Comparison of ENCODE assay signal across 8 cellular contexts in the genomic region with DNA sequence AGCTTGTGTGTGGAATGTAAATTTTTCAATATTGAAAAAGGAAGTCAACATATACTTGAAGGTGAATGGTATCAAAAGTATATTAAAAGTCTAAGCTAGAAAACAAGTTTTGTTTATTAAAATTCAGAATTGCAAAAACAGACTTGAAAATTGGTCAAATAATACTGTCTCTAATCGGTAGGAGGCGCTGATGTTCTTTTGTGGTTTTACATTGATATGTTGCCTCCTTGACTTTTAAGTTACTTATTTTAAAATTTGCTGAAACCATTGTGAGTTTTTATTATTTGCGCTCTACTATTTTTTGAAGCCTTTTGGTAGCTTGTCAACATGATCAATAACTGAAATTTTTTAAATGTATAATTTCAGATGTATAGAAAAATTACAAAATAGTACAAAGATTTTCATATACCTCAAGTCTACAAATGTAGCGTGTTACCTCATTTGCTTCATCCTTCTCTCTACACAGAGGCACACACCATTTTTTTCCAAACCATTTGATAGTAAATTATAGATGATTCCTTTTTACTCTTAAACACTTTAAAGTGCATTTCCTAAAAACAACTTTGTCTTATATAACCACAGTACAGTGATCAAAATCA. TPM values are rescaled to one million over a fixed set of nuclear protein-coding genes. Genes with fewer than 3 reads are reported as not detected.
A peak's percentile ranks its signal among the peaks of the same experiment; 100 is the strongest.
DNase-seq lines count a peak whose midpoint lies in the region; ATAC-seq and TF ChIP-seq lines count a peak whose summit lies in the region.

No MANE protein-coding gene starts in this region.

- peaks cover 45% of the 10 kb centered on the region for H3K36me3 Mint-ChIP-seq in CD4-positive, CD25-positive, alpha-beta regulatory T cell
- peaks cover 48% of the 10 kb centered on the region for H3K36me3 Mint-ChIP-seq in central memory CD8-positive, alpha-beta T cell (ENCODE audit: insufficient read depth)
- peaks cover 49% of the 10 kb centered on the region for H3K36me3 Mint-ChIP-seq in activated CD8-positive, alpha-beta memory T cell treated with anti-CD3 and anti-CD28 coated beads, Interleukin-2, amount 10 ng/mL, durations not matched to agents 7 days and 5 days

- H3K27me3 Mint-ChIP-seq in CD4-positive, CD25-positive, alpha-beta regulatory T cell, result no peaks in the 10 kb centered on the region
- H3K27me3 Mint-ChIP-seq in central memory CD8-positive, alpha-beta T cell, result no peaks in the 10 kb centered on the region
- no peaks in the 10 kb centered on the region for H3K27me3 Mint-ChIP-seq in activated CD8-positive, alpha-beta memory T cell treated with anti-CD3 and anti-CD28 coated beads, Interleukin-2, amount 10 ng/mL, durations not matched to agents 7 days and 5 days

- H3K4me1 ChIP-seq in CD4-positive, CD25-positive, alpha-beta regulatory T cell (ENCODE audit: control insufficient read depth, insufficient read depth, low read length, poor library complexity, severe bottlenecking), result peaks cover 11% of the 10 kb centered on the region

- peaks cover 86% of the 10 kb centered on the region for H3K36me3 ChIP-seq in CD4-positive, CD25-positive, alpha-beta regulatory T cell (ENCODE audit: control insufficient read depth, insufficient read depth, low read length)

- ATAC-seq in CD4-positive, CD25-positive, alpha-beta regulatory T cell (ENCODE audit: low read depth in 2 of 2), result no peak
- no peak for ATAC-seq in central memory CD8-positive, alpha-beta T cell (replicated peaks; ENCODE audit: extremely low read depth, poor library complexity, severe bottlenecking)
- no peak for ATAC-seq in activated CD8-positive, alpha-beta memory T cell treated with anti-CD3 and anti-CD28 coated beads, Interleukin-2, amount 10 ng/mL, durations not matched to agents 7 days and 5 days

- H3K9me3 Mint-ChIP-seq in CD4-positive, CD25-positive, alpha-beta regulatory T cell, result no peaks in the 10 kb centered on the region
- H3K9me3 Mint-ChIP-seq in central memory CD8-positive, alpha-beta T cell, result no peaks in the 10 kb centered on the region
- no peaks in the 10 kb centered on the region for H3K9me3 Mint-ChIP-seq in activated CD8-positive, alpha-beta memory T cell treated with anti-CD3 and anti-CD28 coated beads, Interleukin-2, amount 10 ng/mL, durations not matched to agents 7 days and 5 days (ENCODE audit: low read depth)

- H3K27ac Mint-ChIP-seq in CD4-positive, CD25-positive, alpha-beta regulatory T cell, result no peak overlapping the region
- peak overlapping the region; percentile 57 for H3K27ac Mint-ChIP-seq in central memory CD8-positive, alpha-beta T cell (ENCODE audit: low read depth)
- no peak overlapping the region for H3K27ac Mint-ChIP-seq in activated CD8-positive, alpha-beta memory T cell treated with anti-CD3 and anti-CD28 coated beads, Interleukin-2, amount 10 ng/mL, durations not matched to agents 7 days and 5 days

- CTCF ChIA-PET in activated CD8-positive, alpha-beta memory T cell treated with anti-CD3 and anti-CD28 coated beads, Interleukin-2, amount 10 ng/mL, durations not matched to agents 7 days and 5 days (lab: Charles Lee), result interaction anchor here (0.7 to 1.6 kb wide), 9 partner anchors 10 to 477 kb away, joined by 3 to 5 read pairs (median 4); a partner anchor contains a TSS

- DNase-seq in CD4-positive, CD25-positive, alpha-beta regulatory T cell, result peak in 2 of 3 donors; percentile 44 to 83
- no peak for DNase-seq in central memory CD8-positive, alpha-beta T cell (ENCODE audit: low spot score in 2 of 2)
- peak; percentile 44 for DNase-seq in midbrain (lab: John Stamatoyannopoulos, UW)
- DNase-seq in activated CD8-positive, alpha-beta memory T cell treated with anti-CD3 and anti-CD28 coated beads, Interleukin-2, amount 10 ng/mL, durations not matched to agents 7 days and 5 days, result no peak
- DNase-seq in H4 (ENCODE audit: low spot score), result no peak
- no peak for DNase-seq in activated gamma-delta T cell treated with Interleukin-2 at 50 U/mL for 16 hours
- DNase-seq in substantia nigra (lab: John Stamatoyannopoulos, UW), result no peak

- peak overlapping the region in 2 of 4 donors; percentile 38 to 41 for H3K4me3 Mint-ChIP-seq in CD4-positive, CD25-positive, alpha-beta regulatory T cell
- no peak overlapping the region for H3K4me3 Mint-ChIP-seq in central memory CD8-positive, alpha-beta T cell
- H3K4me3 Mint-ChIP-seq in activated CD8-positive, alpha-beta memory T cell treated with anti-CD3 and anti-CD28 coated beads, Interleukin-2, amount 10 ng/mL, durations not matched to agents 7 days and 5 days, result no peak overlapping the region

- H3K27ac ChIP-seq in CD4-positive, CD25-positive, alpha-beta regulatory T cell (ENCODE audit: insufficient read depth, low read length, poor library complexity, severe bottlenecking), result no peak overlapping the region
- H3K27ac ChIP-seq in substantia nigra (ENCODE audit: low read depth, low read length, poor library complexity, severe bottlenecking), result no peak overlapping the region

- peak; percentile 80 for TF ChIP-seq CTCF in LNCAP (IDR thresholded peaks at IDR 0.05)

- H3K4me1 Mint-ChIP-seq in CD4-positive, CD25-positive, alpha-beta regulatory T cell, result peaks cover 30 to 53% (median 40%) of the 10 kb centered on the region in 4 donors
- peaks cover 27% of the 10 kb centered on the region for H3K4me1 Mint-ChIP-seq in central memory CD8-positive, alpha-beta T cell
- peaks cover 39% of the 10 kb centered on the region for H3K4me1 Mint-ChIP-seq in activated CD8-positive, alpha-beta memory T cell treated with anti-CD3 and anti-CD28 coated beads, Interleukin-2, amount 10 ng/mL, durations not matched to agents 7 days and 5 days

- no peaks in the 10 kb centered on the region for H3K9me3 ChIP-seq in CD4-positive, CD25-positive, alpha-beta regulatory T cell (ENCODE audit: control insufficient read depth in 2 of 2, low read length in 2 of 2)

- no peak overlapping the region for H3K4me3 ChIP-seq in CD4-positive, CD25-positive, alpha-beta regulatory T cell (ENCODE audit: low read depth, low read length)

- H3K27me3 ChIP-seq in CD4-positive, CD25-positive, alpha-beta regulatory T cell (ENCODE audit: control insufficient read depth, insufficient read depth, low read length), result no peaks in the 10 kb centered on the region

RNA-seq across cellular contexts. Expression of a gene that starts 6.9 kb away (rescaled TPM):
- total RNA-seq in CD4-positive, CD25-positive, alpha-beta regulatory T cell, result 134 TPM
- polyA plus RNA-seq in CD4-positive, CD25-positive, alpha-beta regulatory T cell, result 100 to 1,000 TPM; 203 to 241 (median 227) TPM
- total RNA-seq in activated CD8-positive, alpha-beta memory T cell treated with anti-CD3 and anti-CD28 coated beads, Interleukin-2, amount 10 ng/mL, durations not matched to agents 7 days and 5 days, result 100 to 1,000 TPM; 147 to 180 TPM
- total RNA-seq in H4 (2014; rRNA removed; shearing (Covaris generic)), result 129 and 175 TPM in 2 replicates

Comparison
In these comparisons a context has a peak if more than half of its experiments do, and no peak if none do; other contexts are left out.
1. DNase-seq: peak in CD4-positive, CD25-positive, alpha-beta regulatory T cell (2 of 3) and midbrain (single experiment); none in central memory CD8-positive, alpha-beta T cell (0 of 2), activated CD8-positive, alpha-beta memory T cell treated with anti-CD3 and anti-CD28 coated beads, Interleukin-2, amount 10 ng/mL, durations not matched to agents 7 days and 5 days (single experiment), H4 (single experiment), activated gamma-delta T cell treated with Interleukin-2 at 50 U/mL for 16 hours (single experiment) and substantia nigra (0 of 49).